ENCODE assay signal across 8 cellular contexts in genomic region chr2:126657146-126657635, GRCh38. TPM values are rescaled to one million over a fixed set of nuclear protein-coding genes. Genes with fewer than 3 reads are reported as not detected.
DNase-seq lines count a peak whose midpoint lies in the region; ATAC-seq and TF ChIP-seq lines count a peak whose summit lies in the region.

No MANE protein-coding gene starts in this region.

- no peak for TF ChIP-seq POLR2A in testis (IDR thresholded peaks at IDR 0.05)

- peak; percentile 49 for ATAC-seq in activated CD4-positive, alpha-beta T cell treated with anti-CD3 and anti-CD28 coated beads for 36 hours
- peak; percentile 1 for ATAC-seq in HG03460 (IDR thresholded peaks at IDR 0.05; ENCODE audit: unreplicated experiment)
- ATAC-seq in WTC11, result peak; percentile 19

- WGBS in testis, 2 donors, result 36 to 40% methylated on average over 16 of the region's 16 CpGs

- H3K4me1 Mint-ChIP-seq in activated CD4-positive, alpha-beta T cell treated with anti-CD3 and anti-CD28 coated beads for 36 hours, result peaks cover 53% of the 10 kb centered on the region
- peaks cover 45% of the 10 kb centered on the region for H3K4me1 Mint-ChIP-seq in WTC11
- peaks cover 53% of the 10 kb centered on the region for H3K4me1 Mint-ChIP-seq in mesothelial cell of epicardium

- POLR2A ChIA-PET in activated CD4-positive, alpha-beta T cell treated with anti-CD3 and anti-CD28 coated beads for 36 hours (lab: Charles Lee), result no interaction called here
- POLR2A ChIA-PET in WTC11 (lab: Charles Lee), result no interaction called here

- peak overlapping the region; percentile 72 to 73 for H3K9ac ChIP-seq in duodenal mucosa (ENCODE audit: low read depth in 1 of 2, low read length in 2 of 2)

- DNase-seq in activated CD4-positive, alpha-beta T cell treated with anti-CD3 and anti-CD28 coated beads for 36 hours, result peak; percentile 74
- no peak for DNase-seq in activated CD4-positive, alpha-beta T cell treated with anti-CD3 and anti-CD28 coated beads for 1 hour
- DNase-seq in WTC11 (ENCODE audit: low spot score), result peak; percentile 27
- no peak for DNase-seq in mesothelial cell of epicardium (ENCODE audit: low spot score in 2 of 2, unreplicated experiment in 2 of 2)
- DNase-seq in testis, result peak; percentile 44
- DNase-seq in GM13976 (ENCODE audit: low spot score), result no peak

- H3K27ac Mint-ChIP-seq in activated CD4-positive, alpha-beta T cell treated with anti-CD3 and anti-CD28 coated beads for 36 hours, result peak overlapping the region; percentile 99
- H3K27ac Mint-ChIP-seq in WTC11 (peak overlapping the region; percentile 68), mesothelial cell of epicardium (peak overlapping the region; percentile 91)

- TF ChIP-seq CTCF in WTC11 (IDR thresholded peaks at IDR 0.05), result no peak
- TF ChIP-seq CTCF in mesothelial cell of epicardium (IDR thresholded peaks at IDR 0.05; ENCODE audit: unreplicated experiment), result no peak
- no peak for TF ChIP-seq CTCF in testis (IDR thresholded peaks at IDR 0.05)
- TF ChIP-seq CTCF in GM13976 (IDR thresholded peaks at IDR 0.05; ENCODE audit: borderline replicate concordance, control extremely low read depth, extremely low read depth, insufficient read depth, missing control alignments), result no peak

- CTCF ChIA-PET in activated CD4-positive, alpha-beta T cell treated with anti-CD3 and anti-CD28 coated beads for 36 hours (lab: Charles Lee), result no interaction called here
- CTCF ChIA-PET in WTC11 (lab: Charles Lee), result interaction anchor here (1.1 to 2.0 kb wide), 3 partner anchors 24 to 315 kb away, joined by 3 to 7 read pairs (median 3); no protein-coding TSS in a partner anchor

- no peaks in the 10 kb centered on the region for H3K9me3 Mint-ChIP-seq in activated CD4-positive, alpha-beta T cell treated with anti-CD3 and anti-CD28 coated beads for 36 hours (ENCODE audit: low read depth)
- no peaks in the 10 kb centered on the region for H3K9me3 Mint-ChIP-seq in WTC11
- H3K9me3 Mint-ChIP-seq in mesothelial cell of epicardium, result no peaks in the 10 kb centered on the region

- H3K27me3 ChIP-seq in duodenal mucosa (ENCODE audit: control insufficient read depth in 1 of 2, insufficient read depth in 2 of 2, low read length in 2 of 2) (no peaks in the 10 kb centered on the region), testis (no peaks in the 10 kb centered on the region)

- in situ Hi-C loops in GM13976 (cut with MboI; ENCODE audit: low sequenced_read_pairs, unreplicated experiment), result no loop called here

- H3K36me3 ChIP-seq in duodenal mucosa (ENCODE audit: control insufficient read depth in 1 of 2, insufficient read depth in 2 of 2, low read length in 2 of 2), result no peaks in the 10 kb centered on the region
- no peaks in the 10 kb centered on the region for H3K36me3 ChIP-seq in testis (ENCODE audit: low read depth, missing control alignments)

- peak overlapping the region; percentile 77 to 84 for H3K4me3 ChIP-seq in duodenal mucosa (ENCODE audit: low read depth in 1 of 2, low read length in 2 of 2)
- H3K4me3 ChIP-seq in testis, result peak overlapping the region; percentile 62 to 76

- no peaks in the 10 kb centered on the region for H3K27me3 Mint-ChIP-seq in activated CD4-positive, alpha-beta T cell treated with anti-CD3 and anti-CD28 coated beads for 36 hours
- H3K27me3 Mint-ChIP-seq in WTC11 (ENCODE audit: low read depth) (peaks cover 19% of the 10 kb centered on the region), mesothelial cell of epicardium (ENCODE audit: low read depth) (no peaks in the 10 kb centered on the region)

- peak overlapping the region; percentile 97 for H3K4me3 Mint-ChIP-seq in activated CD4-positive, alpha-beta T cell treated with anti-CD3 and anti-CD28 coated beads for 36 hours
- peak overlapping the region; percentile 79 for H3K4me3 Mint-ChIP-seq in WTC11
- peak overlapping the region; percentile 84 for H3K4me3 Mint-ChIP-seq in mesothelial cell of epicardium

- intact Hi-C loops in activated CD4-positive, alpha-beta T cell treated with anti-CD3 and anti-CD28 coated beads for 36 hours (cut with DNase I, micrococcal nuclease), result loop anchor here (2.0 to 10.0 kb wide), 9 partner anchors 120 to 1435 kb away; partner anchors contain the start of genes IWS1 (in 1 of the 2), MAP3K2 (in 1 of the 2), SAP130 (in 1 of the 2) and UGGT1 (in 1 of the 2)
- intact Hi-C loops in testis (cut with DNase I; ENCODE audit: low total_unique reads), result no loop called here

- H3K4me1 ChIP-seq in duodenal mucosa (ENCODE audit: control insufficient read depth in 1 of 2, insufficient read depth in 2 of 2, low read length in 2 of 2) (peaks cover 18 to 39% of the 10 kb centered on the region in 2 donors), testis (peaks cover 30% of the 10 kb centered on the region)

- peaks cover 40% of the 10 kb centered on the region for H3K36me3 Mint-ChIP-seq in activated CD4-positive, alpha-beta T cell treated with anti-CD3 and anti-CD28 coated beads for 36 hours (ENCODE audit: low read depth)
- H3K36me3 Mint-ChIP-seq in WTC11, result no peaks in the 10 kb centered on the region
- no peaks in the 10 kb centered on the region for H3K36me3 Mint-ChIP-seq in mesothelial cell of epicardium

- peak overlapping the region; percentile 88 for H3K27ac ChIP-seq in duodenal mucosa (ENCODE audit: low read depth, low read length)
- H3K27ac ChIP-seq in testis, result peak overlapping the region; percentile 88 to 90

- H3K9me3 ChIP-seq in duodenal mucosa (ENCODE audit: control insufficient read depth in 1 of 2, low read length in 2 of 2) (no peaks in the 10 kb centered on the region), testis (no peaks in the 10 kb centered on the region)

TF ChIP-seq in WTC11, 78 proteins besides CTCF, POLR2A, EP300 and RAD21 (continues in another document):
- no peak for TF ChIP-seq CREB1 (CRISPR knock-in tag; IDR thresholded peaks at IDR 0.05)
- no peak for TF ChIP-seq ZNF317 (CRISPR knock-in tag; IDR thresholded peaks at IDR 0.05; ENCODE audit: borderline replicate concordance, low read depth)
- TF ChIP-seq EMX1 (CRISPR knock-in tag; IDR thresholded peaks at IDR 0.05), result no peak
- TF ChIP-seq USF1 (CRISPR knock-in tag; IDR thresholded peaks at IDR 0.05), result peak; percentile 57; the same call in 1 of the 2 replicates
- TF ChIP-seq MYBL2 (CRISPR knock-in tag; IDR thresholded peaks at IDR 0.05), result no peak
- no peak for TF ChIP-seq USF2 (CRISPR knock-in tag; IDR thresholded peaks at IDR 0.05)
- TF ChIP-seq ZNF425 (CRISPR knock-in tag; conservative IDR thresholded peaks at IDR 0.05), result no peak
- no peak for TF ChIP-seq TCF7 (CRISPR knock-in tag; IDR thresholded peaks at IDR 0.05; ENCODE audit: low read depth)
- no peak for TF ChIP-seq ZBTB43 (CRISPR knock-in tag; IDR thresholded peaks at IDR 0.05)
- TF ChIP-seq CDX4 (CRISPR knock-in tag; IDR thresholded peaks at IDR 0.05; ENCODE audit: borderline replicate concordance), result no peak
- no peak for TF ChIP-seq ATF1 (CRISPR knock-in tag; IDR thresholded peaks at IDR 0.05)
- TF ChIP-seq SMAD4 (CRISPR knock-in tag; IDR thresholded peaks at IDR 0.05), result no peak

RNA-seq across cellular contexts. Expression of gene GYPC, which starts 1.2 kb away (rescaled TPM):
- total RNA-seq in activated CD4-positive, alpha-beta T cell treated with anti-CD3 and anti-CD28 coated beads for 36 hours, result 100 to 1,000 TPM; 143 to 187 TPM
- total RNA-seq in WTC11 (2021) (21.9 to 28.1 TPM (median 23.9 TPM) in 3 replicates), mesothelial cell of epicardium (39.4 to 41.4 TPM (median 39.7 TPM) in 3 replicates), testis (10 to 100 TPM in 1 of 2 donors, 1 to 10 TPM in 1; 9.9 to 15.5 TPM)
- 40.2 TPM for polyA plus RNA-seq in testis (ENCODE audit: insufficient read depth, low read depth, low replicate concordance)

Comparison
In these comparisons a context has a peak if more than half of its experiments do, and no peak if none do; other contexts are left out.
1. DNase-seq: peak in activated CD4-positive, alpha-beta T cell treated with anti-CD3 and anti-CD28 coated beads for 36 hours (single experiment), WTC11 (single experiment) and testis (single experiment); none in activated CD4-positive, alpha-beta T cell treated with anti-CD3 and anti-CD28 coated beads for 1 hour (single experiment), mesothelial cell of epicardium (0 of 2) and GM13976 (single experiment).
2. Peak in every context shown above with its lines, with median percentiles within 50 percentile points of each other: ATAC-seq, H3K27ac Mint-ChIP-seq and H3K4me3 Mint-ChIP-seq.